Comparison of ENCODE assay signal across 1 cellular context in the genomic region with DNA sequence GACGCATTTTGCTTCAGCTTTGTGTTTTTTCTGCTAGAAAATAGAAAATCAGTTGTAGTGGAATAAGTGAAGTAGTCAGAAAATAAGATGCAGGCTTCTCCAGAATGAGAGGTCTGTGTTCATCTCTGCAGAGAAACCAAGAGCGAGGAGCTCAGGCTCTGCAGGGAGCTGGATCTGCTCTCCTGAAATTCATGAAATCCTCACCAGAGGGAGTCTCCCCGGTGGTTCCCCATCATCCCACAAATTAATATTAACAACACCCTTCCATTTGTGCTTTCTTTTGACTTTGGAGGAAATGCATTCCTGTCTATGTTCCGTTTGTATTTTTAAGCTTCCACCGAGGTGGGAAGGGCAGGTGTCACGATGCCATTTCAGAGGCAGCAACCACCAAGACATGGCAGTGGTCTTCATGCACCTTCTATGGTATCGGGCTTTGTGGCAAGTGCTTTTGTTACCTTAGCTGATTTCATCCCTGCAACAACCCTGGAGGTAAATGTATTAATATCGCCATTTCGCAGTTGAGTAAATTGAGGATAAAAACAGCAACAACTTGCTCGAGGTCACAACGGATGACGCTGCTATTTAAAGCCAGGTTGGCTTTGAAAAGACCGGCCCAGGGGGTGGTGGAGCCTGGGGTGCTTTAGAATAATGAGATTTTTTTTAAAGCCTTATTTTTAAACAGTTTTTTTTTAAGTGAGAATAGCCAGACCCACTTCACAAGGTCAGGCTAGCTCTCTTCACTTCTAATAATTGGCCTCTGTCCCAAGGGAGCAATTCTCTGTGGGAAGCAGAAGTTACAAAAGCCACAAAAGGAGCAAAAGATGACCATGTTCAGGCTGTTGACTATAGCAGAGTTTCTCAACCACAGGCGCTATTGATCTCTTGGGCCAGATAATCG.
TF ChIP-seq lines count a peak whose summit lies in the region.

No MANE protein-coding gene starts in this region.

TF ChIP-seq in WTC11, 78 proteins besides CTCF, POLR2A, EP300 and RAD21 (continued from another document):
- TF ChIP-seq, protein P1, sequence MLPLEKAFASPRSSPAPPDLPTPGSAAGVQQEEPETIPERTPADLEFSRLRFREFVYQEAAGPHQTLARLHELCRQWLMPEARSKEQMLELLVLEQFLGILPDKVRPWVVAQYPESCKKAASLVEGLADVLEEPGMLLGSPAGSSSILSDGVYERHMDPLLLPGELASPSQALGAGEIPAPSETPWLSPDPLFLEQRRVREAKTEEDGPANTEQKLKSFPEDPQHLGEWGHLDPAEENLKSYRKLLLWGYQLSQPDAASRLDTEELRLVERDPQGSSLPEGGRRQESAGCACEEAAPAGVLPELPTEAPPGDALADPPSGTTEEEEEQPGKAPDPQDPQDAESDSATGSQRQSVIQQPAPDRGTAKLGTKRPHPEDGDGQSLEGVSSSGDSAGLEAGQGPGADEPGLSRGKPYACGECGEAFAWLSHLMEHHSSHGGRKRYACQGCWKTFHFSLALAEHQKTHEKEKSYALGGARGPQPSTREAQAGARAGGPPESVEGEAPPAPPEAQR (CRISPR knock-in tag; IDR thresholded peaks at IDR 0.05) = no peak
- TF ChIP-seq ATF1 (CRISPR knock-in tag; IDR thresholded peaks at IDR 0.05) (no peak), ELF4 (CRISPR knock-in tag; IDR thresholded peaks at IDR 0.05; ENCODE audit: low read depth) (no peak), OVOL2 (CRISPR knock-in tag; IDR thresholded peaks at IDR 0.05; ENCODE audit: borderline replicate concordance) (no peak), ZMAT4 (CRISPR knock-in tag; IDR thresholded peaks at IDR 0.05) (no peak), USF2 (CRISPR knock-in tag; IDR thresholded peaks at IDR 0.05) (no peak), FOXP1 (CRISPR knock-in tag; IDR thresholded peaks at IDR 0.05; ENCODE audit: borderline replicate concordance) (no peak), STAT6 (CRISPR knock-in tag; conservative IDR thresholded peaks at IDR 0.05; ENCODE audit: low read depth) (no peak)
- TF ChIP-seq, protein P2, sequence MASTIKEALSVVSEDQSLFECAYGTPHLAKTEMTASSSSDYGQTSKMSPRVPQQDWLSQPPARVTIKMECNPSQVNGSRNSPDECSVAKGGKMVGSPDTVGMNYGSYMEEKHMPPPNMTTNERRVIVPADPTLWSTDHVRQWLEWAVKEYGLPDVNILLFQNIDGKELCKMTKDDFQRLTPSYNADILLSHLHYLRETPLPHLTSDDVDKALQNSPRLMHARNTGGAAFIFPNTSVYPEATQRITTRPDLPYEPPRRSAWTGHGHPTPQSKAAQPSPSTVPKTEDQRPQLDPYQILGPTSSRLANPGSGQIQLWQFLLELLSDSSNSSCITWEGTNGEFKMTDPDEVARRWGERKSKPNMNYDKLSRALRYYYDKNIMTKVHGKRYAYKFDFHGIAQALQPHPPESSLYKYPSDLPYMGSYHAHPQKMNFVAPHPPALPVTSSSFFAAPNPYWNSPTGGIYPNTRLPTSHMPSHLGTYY (CRISPR knock-in tag; IDR thresholded peaks at IDR 0.05) = no peak
